In the genomic region with DNA sequence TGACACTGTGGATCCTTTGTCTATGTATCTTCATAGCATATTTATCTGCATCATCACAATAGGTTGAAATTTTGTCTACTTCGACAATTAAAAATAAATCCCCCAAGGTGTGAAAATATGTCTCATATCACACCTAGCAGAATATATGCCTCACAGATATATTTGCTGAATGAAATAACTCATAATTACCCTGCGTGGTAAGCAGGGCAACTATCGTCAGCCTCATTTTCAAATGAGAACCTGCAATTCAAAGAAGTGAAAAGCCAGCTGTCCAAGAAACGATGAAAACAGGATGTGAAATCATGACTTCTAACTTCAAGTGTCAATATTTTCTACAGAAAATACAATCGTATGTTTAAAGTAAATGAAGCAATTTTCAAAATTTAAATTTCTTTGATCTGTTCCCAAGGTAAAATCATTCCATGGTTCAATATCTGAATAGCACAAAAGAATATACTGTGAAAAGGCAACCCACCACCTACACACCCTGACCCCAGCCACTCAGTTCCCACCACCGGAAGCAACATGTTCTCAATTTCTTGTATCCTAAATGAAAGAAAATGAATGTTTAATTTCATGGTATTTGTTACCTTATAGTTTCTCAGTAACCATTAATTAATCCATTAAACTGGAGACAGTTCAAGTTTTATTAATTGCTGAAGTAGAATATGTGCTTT, we compare ENCODE assay signal across 14 cellular contexts. TPM values are rescaled to one million over a fixed set of nuclear protein-coding genes. Genes with fewer than 3 reads are reported as not detected.
DNase-seq lines count a peak whose midpoint lies in the region; ATAC-seq and TF ChIP-seq lines count a peak whose summit lies in the region.
"Had no signal": no experiment of that assay in that cellular context is flagged by ENCODE, and none has a peak within 500 bp of the region (broad histone marks: within the 10 kb centered on the region; RNA-seq: fewer than 3 reads in every experiment).

No MANE protein-coding gene starts in this region.

- CTCF ChIA-PET in activated CD4-positive, alpha-beta T cell treated with anti-CD3 and anti-CD28 coated beads for 36 hours (lab: Charles Lee): interaction anchor here (0.8 kb wide), 1 partner anchor 13 kb away, joined by 3 read pairs; no protein-coding TSS in a partner anchor

- H3K9me3 Mint-ChIP-seq in activated CD4-positive, alpha-beta T cell treated with anti-CD3 and anti-CD28 coated beads for 36 hours (ENCODE audit: low read depth): no peaks in the 10 kb centered on the region
- H3K9me3 Mint-ChIP-seq in naive thymus-derived CD8-positive, alpha-beta T cell: no peaks in the 10 kb centered on the region
- H3K9me3 Mint-ChIP-seq in mesothelial cell of epicardium: peaks cover 4% of the 10 kb centered on the region
- H3K9me3 Mint-ChIP-seq: nephron; stimulated activated naive CD8-positive, alpha-beta T cell treated with anti-CD3 and anti-CD28 coated beads, Interleukin-15, Interleukin-2, amounts not matched to agents 100 ng/mL and 50 ng/mL, for 24 hours had no signal

- POLR2A ChIA-PET in activated CD4-positive, alpha-beta T cell treated with anti-CD3 and anti-CD28 coated beads for 36 hours (lab: Charles Lee): no interaction called here
- POLR2A ChIA-PET in naive thymus-derived CD8-positive, alpha-beta T cell (lab: Charles Lee): no interaction called here

- no peak overlapping the region for H3K27ac Mint-ChIP-seq in activated CD4-positive, alpha-beta T cell treated with anti-CD3 and anti-CD28 coated beads for 36 hours
- peak overlapping the region in 7 of 10 donors; percentile 3 to 73 (median 46) for H3K27ac Mint-ChIP-seq in naive thymus-derived CD8-positive, alpha-beta T cell
- no peak overlapping the region for H3K27ac Mint-ChIP-seq in mesothelial cell of epicardium
- H3K27ac Mint-ChIP-seq: nephron had no signal

- ATAC-seq in activated CD4-positive, alpha-beta T cell treated with anti-CD3 and anti-CD28 coated beads for 36 hours: peak; percentile 53
- ATAC-seq in GM21619 (IDR thresholded peaks at IDR 0.05; ENCODE audit: unreplicated experiment) (peak; percentile 80), HG03378 (IDR thresholded peaks at IDR 0.05; ENCODE audit: unreplicated experiment) (peak; percentile 67)
- ATAC-seq in naive thymus-derived CD8-positive, alpha-beta T cell: no peak

- H3K4me1 Mint-ChIP-seq in activated CD4-positive, alpha-beta T cell treated with anti-CD3 and anti-CD28 coated beads for 36 hours: peaks cover 16% of the 10 kb centered on the region
- peaks cover 12 to 42% (median 28%) of the 10 kb centered on the region in 4 donors for H3K4me1 Mint-ChIP-seq in naive thymus-derived CD8-positive, alpha-beta T cell
- no peaks in the 10 kb centered on the region for H3K4me1 Mint-ChIP-seq in mesothelial cell of epicardium
- H3K4me1 Mint-ChIP-seq: nephron had no signal

- no peak for DNase-seq in activated CD4-positive, alpha-beta T cell treated with anti-CD3 and anti-CD28 coated beads for 36 hours
- no peak for DNase-seq in activated CD4-positive, alpha-beta T cell treated with anti-CD3 and anti-CD28 coated beads, Interleukin-2, amount 50 U/mL, for 1 hour
- no peak for DNase-seq in naive thymus-derived CD8-positive, alpha-beta T cell
- DNase-seq in OCI-M1 (lab: John Stamatoyannopoulos, UW) (no peak), mesothelial cell of epicardium (ENCODE audit: low spot score in 2 of 2, unreplicated experiment in 2 of 2) (no peak), RKO (ENCODE audit: low spot score) (no peak)
- DNase-seq: 8988T, DMS79, NCI-H1694, T-helper 9 cell had no signal

- H3K36me3 Mint-ChIP-seq in activated CD4-positive, alpha-beta T cell treated with anti-CD3 and anti-CD28 coated beads for 36 hours (ENCODE audit: low read depth): peaks cover 6% of the 10 kb centered on the region
- peaks cover 0 to 5% (median 3%) of the 10 kb centered on the region in 3 donors for H3K36me3 Mint-ChIP-seq in naive thymus-derived CD8-positive, alpha-beta T cell
- H3K36me3 Mint-ChIP-seq in mesothelial cell of epicardium: peaks cover 8% of the 10 kb centered on the region

- TF ChIP-seq CTCF in mesothelial cell of epicardium (IDR thresholded peaks at IDR 0.05; ENCODE audit: unreplicated experiment): no peak

- H3K27me3 Mint-ChIP-seq in activated CD4-positive, alpha-beta T cell treated with anti-CD3 and anti-CD28 coated beads for 36 hours: no peaks in the 10 kb centered on the region
- H3K27me3 Mint-ChIP-seq in naive thymus-derived CD8-positive, alpha-beta T cell: no peaks in the 10 kb centered on the region
- no peaks in the 10 kb centered on the region for H3K27me3 Mint-ChIP-seq in mesothelial cell of epicardium (ENCODE audit: low read depth)
- H3K27me3 Mint-ChIP-seq: stimulated activated naive CD8-positive, alpha-beta T cell treated with anti-CD3 and anti-CD28 coated beads, Interleukin-15, Interleukin-2, amounts not matched to agents 100 ng/mL and 50 ng/mL, for 24 hours had no signal

- H3K4me3 Mint-ChIP-seq in activated CD4-positive, alpha-beta T cell treated with anti-CD3 and anti-CD28 coated beads for 36 hours: no peak overlapping the region
- peak overlapping the region in 2 of 10 donors; percentile 12 to 15 for H3K4me3 Mint-ChIP-seq in naive thymus-derived CD8-positive, alpha-beta T cell
- no peak overlapping the region for H3K4me3 Mint-ChIP-seq in mesothelial cell of epicardium
- H3K4me3 Mint-ChIP-seq: nephron; stimulated activated naive CD8-positive, alpha-beta T cell treated with anti-CD3 and anti-CD28 coated beads, Interleukin-15, Interleukin-2, amounts not matched to agents 100 ng/mL and 50 ng/mL, for 24 hours had no signal

- intact Hi-C loops in activated CD4-positive, alpha-beta T cell treated with anti-CD3 and anti-CD28 coated beads for 36 hours (cut with DNase I, micrococcal nuclease): no loop called here

RNA-seq across cellular contexts. Expression of gene TBCA, which starts 57.1 kb away (rescaled TPM):
- total RNA-seq in activated CD4-positive, alpha-beta T cell treated with anti-CD3 and anti-CD28 coated beads for 36 hours: 100 to 1,000 TPM; 195 to 210 TPM
- 100 to 1,000 TPM; 134 to 142 TPM for total RNA-seq in naive thymus-derived CD8-positive, alpha-beta T cell
- 100 to 1,000 TPM; 169 to 218 (median 191) TPM for polyA plus RNA-seq in naive thymus-derived CD8-positive, alpha-beta T cell
- 213 to 236 TPM (median 221 TPM) in 3 replicates for total RNA-seq in mesothelial cell of epicardium

Comparison
In these comparisons a context has a peak if more than half of its experiments do, and no peak if none do; other contexts are left out.
1. ATAC-seq: peak in activated CD4-positive, alpha-beta T cell treated with anti-CD3 and anti-CD28 coated beads for 36 hours (single experiment), GM21619 (single experiment) and HG03378 (single experiment); none in naive thymus-derived CD8-positive, alpha-beta T cell (0 of 2).
2. H3K27ac Mint-ChIP-seq: peak in naive thymus-derived CD8-positive, alpha-beta T cell (7 of 10); none in activated CD4-positive, alpha-beta T cell treated with anti-CD3 and anti-CD28 coated beads for 36 hours (single experiment) and mesothelial cell of epicardium (single experiment).